Comparison of ENCODE assay signal across 10 cellular contexts in genomic region chr2:174327559-174327897, GRCh38. TPM values are rescaled to one million over a fixed set of nuclear protein-coding genes. Genes with fewer than 3 reads are reported as not detected.
DNase-seq lines count a peak whose midpoint lies in the region; ATAC-seq lines count a peak whose summit lies in the region.
"Had no signal": no experiment of that assay in that cellular context is flagged by ENCODE, and none has a peak within 500 bp of the region (broad histone marks: within the 10 kb centered on the region; RNA-seq: fewer than 3 reads in every experiment).

No MANE protein-coding gene starts in this region.

- H3K4me1 ChIP-seq in iPS-20b (ENCODE audit: insufficient read depth, low read length), result peaks cover 22% of the 10 kb centered on the region; the same call in 1 of the 2 replicates

- H3K27me3 Mint-ChIP-seq in activated naive CD8-positive, alpha-beta T cell, result peaks cover 63% of the 10 kb centered on the region
- peaks cover 90% of the 10 kb centered on the region for H3K27me3 Mint-ChIP-seq in activated naive CD8-positive, alpha-beta T cell treated with anti-CD3 and anti-CD28 coated beads, Interleukin-2, amount 50 U/mL, for 24 hours
- H3K27me3 Mint-ChIP-seq in T-helper 17 cell, result peaks cover 90% of the 10 kb centered on the region
- peaks cover 52 to 81% of the 10 kb centered on the region in 2 donors for H3K27me3 Mint-ChIP-seq in stimulated activated naive B cell treated with anti-CD40 and anti-IgM and Interleukin-4, amounts not matched to agents 10 μg/mL and 1 μg/mL and 100 μg/mL, for 72 hours

- H3K9me3 Mint-ChIP-seq in activated naive CD8-positive, alpha-beta T cell (ENCODE audit: low read depth), result no peaks in the 10 kb centered on the region
- H3K9me3 Mint-ChIP-seq in activated naive CD8-positive, alpha-beta T cell treated with anti-CD3 and anti-CD28 coated beads, Interleukin-2, amount 50 U/mL, for 24 hours, result no peaks in the 10 kb centered on the region
- peaks cover 0 to 2% of the 10 kb centered on the region in 2 donors for H3K9me3 Mint-ChIP-seq in stimulated activated naive B cell treated with anti-CD40 and anti-IgM and Interleukin-4, amounts not matched to agents 10 μg/mL and 1 μg/mL and 100 μg/mL, for 72 hours

- no peak overlapping the region for H3K27ac Mint-ChIP-seq in activated naive CD8-positive, alpha-beta T cell
- H3K27ac Mint-ChIP-seq in activated naive CD8-positive, alpha-beta T cell treated with anti-CD3 and anti-CD28 coated beads, Interleukin-2, amount 50 U/mL, for 24 hours, result no peak overlapping the region
- H3K27ac Mint-ChIP-seq in T-helper 17 cell, result peak overlapping the region; percentile 53
- H3K27ac Mint-ChIP-seq in stimulated activated naive B cell treated with anti-CD40 and anti-IgM and Interleukin-4, amounts not matched to agents 10 μg/mL and 1 μg/mL and 100 μg/mL, for 72 hours, result peak overlapping the region; percentile 47

- peak overlapping the region; percentile 83 for H3K4me3 Mint-ChIP-seq in activated naive CD8-positive, alpha-beta T cell
- no peak overlapping the region for H3K4me3 Mint-ChIP-seq in activated naive CD8-positive, alpha-beta T cell treated with anti-CD3 and anti-CD28 coated beads, Interleukin-2, amount 50 U/mL, for 24 hours
- peak overlapping the region; percentile 43 for H3K4me3 Mint-ChIP-seq in T-helper 17 cell
- peak overlapping the region; percentile 79 to 86 for H3K4me3 Mint-ChIP-seq in stimulated activated naive B cell treated with anti-CD40 and anti-IgM and Interleukin-4, amounts not matched to agents 10 μg/mL and 1 μg/mL and 100 μg/mL, for 72 hours

- DNase-seq in activated naive CD8-positive, alpha-beta T cell treated with anti-CD3 and anti-CD28 coated beads, Interleukin-2, amount 50 U/mL, for 24 hours, result no peak
- DNase-seq in T-helper 17 cell, result no peak
- DNase-seq in stimulated activated naive B cell treated with anti-CD40 and anti-IgM and Interleukin-4, amounts not matched to agents 10 μg/mL and 1 μg/mL and 100 μg/mL, for 72 hours, result no peak
- DNase-seq in NK-92 (lab: John Stamatoyannopoulos, UW; ENCODE audit: unreplicated experiment), result no peak
- DNase-seq in activated CD4-positive, alpha-beta T cell treated with anti-CD3 and anti-CD28 coated beads for 4 hours, result no peak
- no peak for DNase-seq in A172 (ENCODE audit: low spot score)
- DNase-seq: central memory CD4-positive, alpha-beta T cell had no signal

- H3K4me3 ChIP-seq in iPS-20b (ENCODE audit: low read length), result 0 out of 2 replicates have a peak overlapping the region, but pooled peaks have one; percentile 75

- no peak for ATAC-seq in activated naive CD8-positive, alpha-beta T cell treated with anti-CD3 and anti-CD28 coated beads, Interleukin-2, amount 50 U/mL, for 24 hours
- ATAC-seq in T-helper 17 cell, result no peak
- no peak for ATAC-seq in stimulated activated naive B cell treated with anti-CD40 and anti-IgM and Interleukin-4, amounts not matched to agents 10 μg/mL and 1 μg/mL and 100 μg/mL, for 72 hours (replicated peaks)

- no peaks in the 10 kb centered on the region for H3K36me3 ChIP-seq in iPS-20b (ENCODE audit: insufficient read depth, low read depth, low read length)
- H3K36me3 ChIP-seq: spleen had no signal

- peaks cover 35% of the 10 kb centered on the region for H3K4me1 Mint-ChIP-seq in activated naive CD8-positive, alpha-beta T cell (ENCODE audit: low read depth)
- peaks cover 30% of the 10 kb centered on the region for H3K4me1 Mint-ChIP-seq in activated naive CD8-positive, alpha-beta T cell treated with anti-CD3 and anti-CD28 coated beads, Interleukin-2, amount 50 U/mL, for 24 hours
- H3K4me1 Mint-ChIP-seq in T-helper 17 cell, result peaks cover 26% of the 10 kb centered on the region
- H3K4me1 Mint-ChIP-seq in stimulated activated naive B cell treated with anti-CD40 and anti-IgM and Interleukin-4, amounts not matched to agents 10 μg/mL and 1 μg/mL and 100 μg/mL, for 72 hours, result peaks cover 19 to 36% of the 10 kb centered on the region in 2 donors

- H3K9me3 ChIP-seq in T-helper 17 cell (ENCODE audit: control insufficient read depth, low read length, poor library complexity, severe bottlenecking) (peaks cover 5% of the 10 kb centered on the region), iPS-20b (ENCODE audit: insufficient read depth, low read depth, low read length) (peaks cover 3% of the 10 kb centered on the region; the same call in 1 of the 2 replicates)
- H3K9me3 ChIP-seq: spleen had no signal

- H3K36me3 Mint-ChIP-seq in activated naive CD8-positive, alpha-beta T cell, result no peaks in the 10 kb centered on the region
- no peaks in the 10 kb centered on the region for H3K36me3 Mint-ChIP-seq in activated naive CD8-positive, alpha-beta T cell treated with anti-CD3 and anti-CD28 coated beads, Interleukin-2, amount 50 U/mL, for 24 hours (ENCODE audit: low read depth)
- H3K36me3 Mint-ChIP-seq in T-helper 17 cell (ENCODE audit: low read depth), result no peaks in the 10 kb centered on the region
- peaks cover 0 to 1% of the 10 kb centered on the region in 2 donors for H3K36me3 Mint-ChIP-seq in stimulated activated naive B cell treated with anti-CD40 and anti-IgM and Interleukin-4, amounts not matched to agents 10 μg/mL and 1 μg/mL and 100 μg/mL, for 72 hours

- peaks cover 87% of the 10 kb centered on the region for H3K27me3 ChIP-seq in iPS-20b (ENCODE audit: insufficient read depth, low read length)

- no peak overlapping the region for H3K9ac ChIP-seq in iPS-20b (ENCODE audit: low read depth, low read length)

- no peak overlapping the region for H3K27ac ChIP-seq in iPS-20b (ENCODE audit: low read length)
- H3K27ac ChIP-seq: spleen had no signal

RNA-seq across cellular contexts. Expression of gene SP9, which starts 7.2 kb away (rescaled TPM):
- not detected for total RNA-seq in T-helper 17 cell
- total RNA-seq in A172 (2014; rRNA removed; shearing (Covaris generic)), result 0.74 TPM in 1 of 2 replicates, not detected in the other
- total RNA-seq: spleen had no signal

Comparison
In these comparisons a context has a peak if more than half of its experiments do, and no peak if none do; other contexts are left out.
1. H3K27ac Mint-ChIP-seq: peak in T-helper 17 cell (single experiment) and stimulated activated naive B cell treated with anti-CD40 and anti-IgM and Interleukin-4, amounts not matched to agents 10 μg/mL and 1 μg/mL and 100 μg/mL, for 72 hours (single experiment); none in activated naive CD8-positive, alpha-beta T cell (single experiment) and activated naive CD8-positive, alpha-beta T cell treated with anti-CD3 and anti-CD28 coated beads, Interleukin-2, amount 50 U/mL, for 24 hours (single experiment).